ENCODE assay signal across 14 cellular contexts in the genomic region with DNA sequence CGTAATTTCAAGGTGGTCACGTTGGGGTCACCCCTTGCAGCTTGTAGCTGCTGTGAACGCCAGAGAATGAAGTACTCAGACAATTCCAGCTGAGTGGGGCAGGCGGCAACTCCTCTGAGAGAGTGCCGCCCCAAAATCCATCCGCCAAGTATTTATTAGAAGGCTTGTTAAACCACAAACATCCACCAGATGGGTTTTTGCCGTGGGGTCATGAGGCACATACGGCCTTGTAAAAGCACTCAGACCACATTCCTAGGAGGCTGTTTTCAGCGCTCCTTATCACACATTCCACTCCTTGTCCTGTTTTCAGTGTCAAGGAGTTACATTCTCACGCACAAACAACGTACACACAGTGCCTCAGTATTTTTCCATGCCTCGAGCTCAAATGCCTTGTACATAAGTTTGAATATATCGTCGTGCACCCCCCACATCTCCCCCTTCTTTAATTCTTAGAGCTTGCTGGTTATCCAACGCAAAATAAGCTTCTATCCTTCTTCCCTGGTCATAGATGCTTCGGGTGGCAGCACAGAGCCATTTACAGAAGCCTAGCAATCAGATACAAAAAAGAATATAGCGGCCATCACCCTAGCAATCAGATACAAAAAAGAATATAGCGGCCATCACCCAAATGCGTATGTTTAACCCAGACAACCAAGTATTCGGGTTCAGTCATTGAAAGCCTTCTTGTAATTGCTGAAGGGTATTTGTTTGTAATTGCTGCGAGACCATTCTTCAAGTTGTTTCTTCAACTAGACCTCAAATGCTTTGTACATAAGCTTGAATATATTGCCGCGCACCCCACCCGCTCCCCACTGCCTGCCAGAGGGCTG. TPM values are rescaled to one million over a fixed set of nuclear protein-coding genes. Genes with fewer than 3 reads are reported as not detected.
DNase-seq lines count a peak whose midpoint lies in the region; ATAC-seq and TF ChIP-seq lines count a peak whose summit lies in the region.
"Had no signal": no experiment of that assay in that cellular context is flagged by ENCODE, and none has a peak within 500 bp of the region (broad histone marks: within the 10 kb centered on the region; RNA-seq: fewer than 3 reads in every experiment).

No MANE protein-coding gene starts in this region.

- no peaks in the 10 kb centered on the region for H3K36me3 ChIP-seq in cardiac muscle cell
- H3K36me3 ChIP-seq in WERI-Rb-1, result no peaks in the 10 kb centered on the region
- H3K36me3 ChIP-seq in vagina, result no peaks in the 10 kb centered on the region
- H3K36me3 ChIP-seq: tibial artery had no signal

- no peak for TF ChIP-seq POLR2A in vagina (IDR thresholded peaks at IDR 0.05)

- H3K9me3 ChIP-seq in cardiac muscle cell (ENCODE audit: low read depth), result no peaks in the 10 kb centered on the region
- H3K9me3 ChIP-seq in right cardiac atrium (ENCODE audit: control insufficient read depth, low read length), result no peaks in the 10 kb centered on the region
- H3K9me3 ChIP-seq in WERI-Rb-1 (ENCODE audit: severe bottlenecking), result peaks cover 3% of the 10 kb centered on the region
- no peaks in the 10 kb centered on the region for H3K9me3 ChIP-seq in vagina
- H3K9me3 ChIP-seq: tibial artery had no signal

- H3K4me3 ChIP-seq in cardiac muscle cell (peak overlapping the region; percentile 2), right cardiac atrium (ENCODE audit: low read length) (no peak overlapping the region), WERI-Rb-1 (ENCODE audit: low read depth, low read length) (peak overlapping the region; percentile 49), iPS-11a (ENCODE audit: low read depth, low read length) (peak overlapping the region; percentile 42), vagina (peak overlapping the region; percentile 33 to 38)
- H3K4me3 ChIP-seq: tibial artery had no signal

- TF ChIP-seq CTCF in cardiac muscle cell (IDR thresholded peaks at IDR 0.05; ENCODE audit: low read depth, low read length) (no peak), WERI-Rb-1 (IDR thresholded peaks at IDR 0.05; ENCODE audit: low read depth, low read length) (no peak), vagina (IDR thresholded peaks at IDR 0.05) (no peak)

- intact Hi-C loops in right cardiac atrium (cut with DNase I), result no loop called here
- intact Hi-C loops in vagina (cut with DNase I), result no loop called here

- peak; percentile 61 to 97 for DNase-seq in cardiac muscle cell (ENCODE audit: low read depth in 1 of 2, low spot score in 1 of 2)
- DNase-seq in right cardiac atrium, result no peak
- no peak for DNase-seq in WERI-Rb-1
- DNase-seq in vagina (ENCODE audit: extremely low spot score in 2 of 2), result no peak
- DNase-seq in NCI-H510A (lab: John Stamatoyannopoulos, UW), result no peak
- no peak for DNase-seq in NCI-H146 treated with DMSO at 0.1 percent for 48 hours (lab: John Stamatoyannopoulos, UW; ENCODE audit: unreplicated experiment)
- DNase-seq: activated T-cell treated with anti-CD3 and anti-CD28 coated beads, Interleukin-2, amount 50 U/mL, for 72 hours; CD4-positive, alpha-beta memory T cell; NCI-H1048; stimulated activated CD4-positive, alpha-beta T cell treated with anti-CD3 and anti-CD28 coated beads, Interleukin-2, amount 100 ng/mL, for 24 hours; tibial artery had no signal

- ATAC-seq in right cardiac atrium (no peak), GM18520 (IDR thresholded peaks at IDR 0.05; ENCODE audit: unreplicated experiment) (no peak)
- ATAC-seq: activated T-cell treated with anti-CD3 and anti-CD28 coated beads, Interleukin-2, amount 50 U/mL, for 72 hours had no signal

- no peak overlapping the region for H3K27ac ChIP-seq in cardiac muscle cell
- no peak overlapping the region for H3K27ac ChIP-seq in right cardiac atrium (ENCODE audit: low read length)
- no peak overlapping the region for H3K27ac ChIP-seq in WERI-Rb-1
- peak overlapping the region; percentile 44 for H3K27ac ChIP-seq in vagina
- H3K27ac ChIP-seq: tibial artery had no signal

- H3K4me1 ChIP-seq in cardiac muscle cell (ENCODE audit: low read depth), result peaks cover 7% of the 10 kb centered on the region
- H3K4me1 ChIP-seq in right cardiac atrium (ENCODE audit: control insufficient read depth, insufficient read depth, low read length), result no peaks in the 10 kb centered on the region
- peaks cover 14% of the 10 kb centered on the region for H3K4me1 ChIP-seq in vagina

- H3K27me3 ChIP-seq in cardiac muscle cell (peaks cover 92% of the 10 kb centered on the region), right cardiac atrium (ENCODE audit: control insufficient read depth, insufficient read depth) (no peaks in the 10 kb centered on the region), WERI-Rb-1 (ENCODE audit: insufficient read depth, low read depth, severe bottlenecking) (peaks cover 23% of the 10 kb centered on the region), vagina (no peaks in the 10 kb centered on the region)

- 14% methylated on average over 24 of the region's 24 CpGs for WGBS in right cardiac atrium

RNA-seq across cellular contexts. Expression of a gene that starts 7.3 kb away (rescaled TPM):
- total RNA-seq in cardiac muscle cell (not detected in 2 replicates), right cardiac atrium (not detected), vagina (not detected)
- polyA plus RNA-seq in cardiac muscle cell (not detected in 2 replicates), right cardiac atrium (not detected)
- total RNA-seq: activated T-cell treated with anti-CD3 and anti-CD28 coated beads, Interleukin-2, amount 50 U/mL, for 72 hours; CD4-positive, alpha-beta memory T cell; mononuclear cell had no signal
- polyA plus RNA-seq: CD4-positive, alpha-beta memory T cell had no signal

RNA-seq across cellular contexts. Expression of a gene that starts 20.8 kb away (rescaled TPM):
- total RNA-seq in cardiac muscle cell (not detected in 2 replicates), right cardiac atrium (not detected), vagina (not detected)
- polyA plus RNA-seq in cardiac muscle cell (not detected in 2 replicates), right cardiac atrium (not detected)
- total RNA-seq: activated T-cell treated with anti-CD3 and anti-CD28 coated beads, Interleukin-2, amount 50 U/mL, for 72 hours; CD4-positive, alpha-beta memory T cell; mononuclear cell had no signal
- polyA plus RNA-seq: CD4-positive, alpha-beta memory T cell had no signal

Comparison
In these comparisons a context has a peak if more than half of its experiments do, and no peak if none do; other contexts are left out.
1. DNase-seq: peak in cardiac muscle cell (2 of 2); none in right cardiac atrium (0 of 3), WERI-Rb-1 (single experiment), vagina (0 of 2), NCI-H510A (single experiment) and NCI-H146 treated with DMSO at 0.1 percent for 48 hours (single experiment).